Comparison of ENCODE assay signal across 20 cellular contexts in genomic region chr6:34970487-34970886, GRCh38.
DNase-seq lines count a peak whose midpoint lies in the region; ATAC-seq, FAIRE-seq and TF ChIP-seq lines count a peak whose summit lies in the region.
"Had no signal": no experiment of that assay in that cellular context is flagged by ENCODE, and none has a peak within 500 bp of the region (broad histone marks: within the 10 kb centered on the region; RNA-seq: fewer than 3 reads in every experiment).

No MANE protein-coding gene starts in this region.

- H2BK12ac ChIP-seq in mesenchymal stem cell (ENCODE audit: low read length in 2 of 2), result no peak overlapping the region

- H3K4me3 ChIP-seq in fibroblast of lung (replicated peaks in 1 of 4; ENCODE audit: control extremely low read depth in 1 of 4, insufficient read depth in 1 of 4, low read depth in 3 of 4, low read length in 4 of 4), result no peak overlapping the region
- no peak overlapping the region for H3K4me3 ChIP-seq in colonic mucosa
- no peak overlapping the region for H3K4me3 ChIP-seq in mesenchymal stem cell (ENCODE audit: insufficient read depth in 1 of 2, low read depth in 1 of 2, low read length in 2 of 2)
- H3K4me3 ChIP-seq: A549, BLaER1, HAP-1 had no signal

- H4K20me1 ChIP-seq in fibroblast of lung (ENCODE audit: control insufficient read depth, extremely low read depth, insufficient read depth, low read length), result no peaks in the 10 kb centered on the region
- H4K20me1 ChIP-seq: BLaER1 had no signal

- no peaks in the 10 kb centered on the region for H3K79me2 ChIP-seq in fibroblast of lung (ENCODE audit: control insufficient read depth, insufficient read depth, low read length)

- no peak overlapping the region for H2BK120ac ChIP-seq in mesenchymal stem cell (ENCODE audit: low read depth, low read length)

- H3K14ac ChIP-seq in mesenchymal stem cell (ENCODE audit: low read length in 2 of 2), result no peak overlapping the region

- H2BK5ac ChIP-seq in mesenchymal stem cell (ENCODE audit: low read depth, low read length, poor library complexity, severe bottlenecking), result no peak overlapping the region

- H3K4me1 ChIP-seq in fibroblast of lung (ENCODE audit: control insufficient read depth, extremely low read depth, insufficient read depth, low read length), result peaks cover 11% of the 10 kb centered on the region
- no peaks in the 10 kb centered on the region for H3K4me1 ChIP-seq in colonic mucosa
- no peaks in the 10 kb centered on the region for H3K4me1 ChIP-seq in mesenchymal stem cell (ENCODE audit: control insufficient read depth, insufficient read depth, low read depth, low read length)
- H3K4me1 ChIP-seq: A549, BLaER1, HAP-1 had no signal

- H3K18ac ChIP-seq in mesenchymal stem cell (ENCODE audit: low read depth in 1 of 2, low read length in 2 of 2), result no peak overlapping the region

- no peak overlapping the region for H4K8ac ChIP-seq in mesenchymal stem cell (ENCODE audit: low read length)

- WGBS in mesenchymal stem cell, result 100% methylated on average over 3 of the region's 3 CpGs

- no peak overlapping the region for H3K23ac ChIP-seq in mesenchymal stem cell (ENCODE audit: low read length in 2 of 2)

- no peak for TF ChIP-seq CTCF in fibroblast of lung (conservative IDR thresholded peaks at IDR 0.05 in 1 of 2, IDR thresholded peaks at IDR 0.05 in 1 of 2; ENCODE audit: low read depth in 1 of 2, low read length in 2 of 2)
- no peak for TF ChIP-seq CTCF in colonic mucosa (IDR thresholded peaks at IDR 0.05)

- intact Hi-C loops in colonic mucosa (cut with DNase I), result no loop called here

- H3K27me3 ChIP-seq in fibroblast of lung (ENCODE audit: control insufficient read depth, insufficient read depth, low read length), result no peaks in the 10 kb centered on the region
- no peaks in the 10 kb centered on the region for H3K27me3 ChIP-seq in colonic mucosa
- H3K27me3 ChIP-seq in mesenchymal stem cell (ENCODE audit: control insufficient read depth in 1 of 2, insufficient read depth in 1 of 2, low read length in 2 of 2), result no peaks in the 10 kb centered on the region
- H3K27me3 ChIP-seq: BLaER1 had no signal

- H2BK15ac ChIP-seq in mesenchymal stem cell (ENCODE audit: low read depth, poor library complexity, severe bottlenecking), result no peak overlapping the region

- peaks cover 10% of the 10 kb centered on the region for H3K79me1 ChIP-seq in mesenchymal stem cell (replicated peaks; ENCODE audit: low read length, poor library complexity, severe bottlenecking)

- H3K36me3 ChIP-seq in fibroblast of lung (ENCODE audit: control insufficient read depth, insufficient read depth, low read length) (no peaks in the 10 kb centered on the region), colonic mucosa (no peaks in the 10 kb centered on the region), mesenchymal stem cell (ENCODE audit: control insufficient read depth in 1 of 2, insufficient read depth in 2 of 2, low read depth in 1 of 2, low read length in 2 of 2) (peaks cover 3 to 6% of the 10 kb centered on the region in 2 experiments)

- no peak overlapping the region for H3K4ac ChIP-seq in mesenchymal stem cell (ENCODE audit: low read depth in 1 of 2, low read length in 2 of 2)

- H2AK5ac ChIP-seq in mesenchymal stem cell (ENCODE audit: low read length, severe bottlenecking), result no peak overlapping the region

- no peak for FAIRE-seq in urothelium cell line (lab: Jason Lieb, UNC)
- FAIRE-seq: A549 had no signal

- no peak overlapping the region for H4K91ac ChIP-seq in mesenchymal stem cell (ENCODE audit: low read length)

- H3K4me2 ChIP-seq in fibroblast of lung (ENCODE audit: extremely low read depth, insufficient read depth, low read length) (peak overlapping the region; percentile 29), mesenchymal stem cell (ENCODE audit: low read length, poor library complexity, severe bottlenecking) (no peak overlapping the region)
- H3K4me2 ChIP-seq: A549, BLaER1 had no signal

- no peak for ATAC-seq in HG02623 (IDR thresholded peaks at IDR 0.05; ENCODE audit: unreplicated experiment)
- ATAC-seq: A549 had no signal

- H2AFZ ChIP-seq in fibroblast of lung (ENCODE audit: low read length), result no peak overlapping the region
- no peak overlapping the region for H2AFZ ChIP-seq in mesenchymal stem cell (ENCODE audit: low read depth, low read length)

- DNase-seq in EH (ENCODE audit: low read depth) (peak; percentile 66), HCEC 1CT (peak; percentile 23), RPMI7951 (ENCODE audit: low read depth) (peak; percentile 62), fibroblast of lung (ENCODE audit: low read depth in 2 of 2) (peak in 1 of 2 donors; percentile 15), colonic mucosa (no peak), mesenchymal stem cell (no peak), urothelium cell line (ENCODE audit: low spot score) (no peak)
- DNase-seq: Calu3; CD4-positive, alpha-beta memory T cell; DMS53; NCI-H1092; NCI-H2081 treated with DMSO at 0.1 percent for 48 hours; NCI-H510A treated with DMSO at 0.1 percent for 48 hours; NCI-H774; OCI-M1; SHP77 had no signal

- H3K27ac ChIP-seq in fibroblast of lung (ENCODE audit: insufficient read depth, low read length), result no peak overlapping the region
- H3K27ac ChIP-seq in colonic mucosa, result no peak overlapping the region
- H3K27ac ChIP-seq in mesenchymal stem cell (ENCODE audit: low read length, poor library complexity, severe bottlenecking), result no peak overlapping the region
- H3K27ac ChIP-seq: A549, BLaER1 had no signal

- no peak overlapping the region for H3K9ac ChIP-seq in fibroblast of lung (ENCODE audit: insufficient read depth, low read length)
- no peak overlapping the region for H3K9ac ChIP-seq in colonic mucosa (ENCODE audit: low read depth in 2 of 2, low read length in 2 of 2)
- H3K9ac ChIP-seq in mesenchymal stem cell (ENCODE audit: low read length), result no peak overlapping the region
- H3K9ac ChIP-seq: BLaER1 had no signal

- H3K9me3 ChIP-seq in fibroblast of lung (ENCODE audit: control insufficient read depth, insufficient read depth, low read depth, low read length) (no peaks in the 10 kb centered on the region), colonic mucosa (no peaks in the 10 kb centered on the region), mesenchymal stem cell (ENCODE audit: control insufficient read depth, low read length) (no peaks in the 10 kb centered on the region)
- H3K9me3 ChIP-seq: A549, BLaER1, HAP-1 had no signal

Comparison
In these comparisons a context has a peak if more than half of its experiments do, and no peak if none do; other contexts are left out.
1. DNase-seq: peak in EH (single experiment), HCEC 1CT (single experiment) and RPMI7951 (single experiment); none in colonic mucosa (single experiment), mesenchymal stem cell (single experiment) and urothelium cell line (single experiment).